ENCODE assay signal across 25 cellular contexts in the genomic region with DNA sequence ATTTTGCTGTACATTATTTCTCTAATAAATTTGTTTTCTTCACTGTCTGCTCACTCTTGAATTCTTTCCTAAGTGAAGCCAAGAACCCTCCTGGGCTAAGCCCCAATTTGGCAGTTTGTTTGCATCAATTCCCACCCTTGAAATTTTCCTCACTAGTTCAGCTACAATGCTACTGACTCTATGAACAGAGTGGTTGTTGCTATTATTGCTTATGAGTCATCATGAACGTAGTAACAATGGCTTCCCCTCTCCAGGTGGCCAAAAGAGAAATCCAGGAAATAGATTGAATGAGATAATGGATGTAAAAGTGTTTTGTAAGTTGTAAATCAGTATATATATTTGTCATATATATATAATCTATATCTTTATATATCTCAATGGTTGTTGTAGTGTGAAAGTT.
DNase-seq lines count a peak whose midpoint lies in the region; ATAC-seq, FAIRE-seq and TF ChIP-seq lines count a peak whose summit lies in the region.
"Had no signal": no experiment of that assay in that cellular context is flagged by ENCODE, and none has a peak within 500 bp of the region (broad histone marks: within the 10 kb centered on the region; RNA-seq: fewer than 3 reads in every experiment).

No MANE protein-coding gene starts in this region.

- FAIRE-seq in A549 (lab: Jason Lieb, UNC) = no peak
- peak; percentile 22 for FAIRE-seq in TTC549 (lab: Jason Lieb, UNC)
- FAIRE-seq: D721Med, GM19239, HTR-8/SVneo had no signal

- H3K27ac ChIP-seq in A549 (no peak overlapping the region), GM23248 (no peak overlapping the region), MM.1S (ENCODE audit: low read length) (no peak overlapping the region)
- H3K27ac ChIP-seq: HL-60 had no signal

- H3K4me3 ChIP-seq in A549 (no peak overlapping the region), GM23248 (no peak overlapping the region), epithelial cell of esophagus (ENCODE audit: low read length) (no peak overlapping the region), MM.1S (ENCODE audit: low read length) (no peak overlapping the region)
- H3K4me3 ChIP-seq: GM23338, MG63 had no signal

- H3K36me3 ChIP-seq in GM23248 (ENCODE audit: low read depth) (no peaks in the 10 kb centered on the region), MM.1S (replicated peaks; ENCODE audit: insufficient read depth, low read length) (no peaks in the 10 kb centered on the region)
- H3K36me3 ChIP-seq: MG63 had no signal

- CTCF ChIA-PET in A549 (lab: Yijun Ruan, JAX) = no interaction called here

- DNase-seq in A549 (ENCODE audit: low read depth in 1 of 2, low spot score in 1 of 2) (no peak), GM23248 (peak; percentile 2), epithelial cell of esophagus (ENCODE audit: low read depth) (peak; percentile 13), NCI-H2196 treated with DMSO at 0.1 percent for 48 hours (lab: John Stamatoyannopoulos, UW; ENCODE audit: unreplicated experiment) (no peak), MM.1S (no peak), A172 (ENCODE audit: low spot score) (no peak)
- DNase-seq: C1 segment of cervical spinal cord; GDM1; HCEC 1CT; IMR-90; MG63; NCI-H1105; NCI-H187; NCI-H526; NK-92 treated with Interleukin-12 subunit alpha and Interleukin-12 subunit beta, amount 100 ng/mL, for 24 hours; SHP77 treated with DMSO at 0.1 percent for 48 hours; T-cell had no signal

- no peaks in the 10 kb centered on the region for H3K9me2 ChIP-seq in GM23248 (ENCODE audit: insufficient read depth)
- no peaks in the 10 kb centered on the region for H3K9me2 ChIP-seq in MM.1S (replicated peaks; ENCODE audit: insufficient read depth, low read length)

- H3K4me1 ChIP-seq in A549 = no peaks in the 10 kb centered on the region
- H3K4me1 ChIP-seq in GM23248 (ENCODE audit: insufficient read depth) = no peaks in the 10 kb centered on the region
- no peaks in the 10 kb centered on the region for H3K4me1 ChIP-seq in MM.1S (ENCODE audit: low read length)

- TF ChIP-seq CTCF in A549 (IDR thresholded peaks at IDR 0.05) = no peak
- TF ChIP-seq CTCF in epithelial cell of esophagus (IDR thresholded peaks at IDR 0.05; ENCODE audit: insufficient read depth, low read depth, low read length, missing control alignments) = no peak
- no peak for TF ChIP-seq CTCF in MM.1S (IDR thresholded peaks at IDR 0.05; ENCODE audit: low read length)

- H3K9me3 ChIP-seq in A549 (no peaks in the 10 kb centered on the region), GM23248 (ENCODE audit: low read depth) (no peaks in the 10 kb centered on the region), MM.1S (replicated peaks; ENCODE audit: insufficient read depth, low read length) (no peaks in the 10 kb centered on the region)
- H3K9me3 ChIP-seq: MG63 had no signal

- no peak for ATAC-seq in A549
- ATAC-seq in GM18519 (IDR thresholded peaks at IDR 0.05; ENCODE audit: low FRiP score, unreplicated experiment) = no peak
- ATAC-seq: GM23338, SK-N-SH treated with all-trans-retinoic acid at 6 μM for 48 hours, T-cell had no signal

- TF ChIP-seq RAD21 in A549 (conservative IDR thresholded peaks at IDR 0.05 in 1 of 2, IDR thresholded peaks at IDR 0.05 in 1 of 2) = no peak

- no peaks in the 10 kb centered on the region for H3F3A ChIP-seq in GM23248 (ENCODE audit: insufficient read depth)
- H3F3A ChIP-seq in MM.1S (ENCODE audit: insufficient read depth, low read length) = no peaks in the 10 kb centered on the region

- H3K79me2 ChIP-seq in GM23248 (ENCODE audit: insufficient read depth) (no peaks in the 10 kb centered on the region), MM.1S (ENCODE audit: low read length) (no peaks in the 10 kb centered on the region)

- POLR2A ChIA-PET in A549 (lab: Yijun Ruan, JAX) = no interaction called here

- in situ Hi-C loops in GM23248 (cut with MboI) = no loop called here

- TF ChIP-seq POLR2A in A549 (IDR thresholded peaks at IDR 0.05; ENCODE audit: low read length) = no peak

- H4K20me1 ChIP-seq in GM23248 (ENCODE audit: insufficient read depth) (no peaks in the 10 kb centered on the region), MM.1S (ENCODE audit: insufficient read depth, low read length) (no peaks in the 10 kb centered on the region)

- H3K27me3 ChIP-seq in GM23248 (replicated peaks; ENCODE audit: insufficient read depth) (peaks cover 5% of the 10 kb centered on the region; the same call in 1 of the 2 replicates), MM.1S (replicated peaks; ENCODE audit: insufficient read depth, low read length) (no peaks in the 10 kb centered on the region)

- H2AFZ ChIP-seq in GM23248 (no peak overlapping the region), MM.1S (ENCODE audit: low read length) (no peak overlapping the region)
- H2AFZ ChIP-seq: GM23338 had no signal

- no peak overlapping the region for H3K9ac ChIP-seq in GM23248
- H3K9ac ChIP-seq in MM.1S (ENCODE audit: low read length) = no peak overlapping the region

- WGBS in A549 (ENCODE audit: missing lambda C conversion rate) = 0% methylated on average over 1 of the region's 1 CpG
- WGBS in GM23248 (ENCODE audit: low coverage in 1 of 2, low lambda C conversion rate in 2 of 2, missing lambda C conversion rate in 2 of 2), 2 experiments = 4 to 5% methylated on average over 1 of the region's 1 CpG

- no peak for TF ChIP-seq EP300 in A549 (IDR thresholded peaks at IDR 0.05)

- H3K4me2 ChIP-seq in A549 (no peak overlapping the region), GM23248 (ENCODE audit: unreplicated experiment) (no peak overlapping the region), MM.1S (ENCODE audit: low read depth, low read length) (no peak overlapping the region)
- H3K4me2 ChIP-seq: GM23338 had no signal

TF ChIP-seq in A549, 52 proteins besides CTCF, POLR2A, EP300 and RAD21:
- TF ChIP-seq KDM5A (IDR thresholded peaks at IDR 0.05) (no peak), RFX5 (IDR thresholded peaks at IDR 0.05) (no peak), MYC (IDR thresholded peaks at IDR 0.05; ENCODE audit: borderline replicate concordance, low read length) (no peak), USF2 (IDR thresholded peaks at IDR 0.05) (no peak), FOSL2 (IDR thresholded peaks at IDR 0.05) (no peak), FOSL2 (CRISPR knock-in tag; IDR thresholded peaks at IDR 0.05) (peak; percentile 50; the same call in 1 of the 2 replicates), HEYL (CRISPR knock-in tag; IDR thresholded peaks at IDR 0.05) (no peak), PBX3 (IDR thresholded peaks at IDR 0.05) (no peak)

Comparison
In these comparisons a context has a peak if more than half of its experiments do, and no peak if none do; other contexts are left out.
1. DNase-seq: peak in GM23248 (single experiment) and epithelial cell of esophagus (single experiment); none in A549 (0 of 2), NCI-H2196 treated with DMSO at 0.1 percent for 48 hours (single experiment), MM.1S (single experiment) and A172 (single experiment).